ENCODE assay signal across 12 cellular contexts in genomic region chr6:111411978-111412574, GRCh38.
A peak's percentile ranks its signal among the peaks of the same experiment; 100 is the strongest.
DNase-seq lines count a peak whose midpoint lies in the region; ATAC-seq lines count a peak whose summit lies in the region.
"Had no signal": no experiment of that assay in that cellular context is flagged by ENCODE, and none has a peak within 500 bp of the region (broad histone marks: within the 10 kb centered on the region; RNA-seq: fewer than 3 reads in every experiment).

No MANE protein-coding gene starts in this region.

- DNase-seq in midbrain (lab: John Stamatoyannopoulos, UW) (peak; percentile 14), GOT3 (lab: John Stamatoyannopoulos, UW) (no peak), OCI-M2 (lab: John Stamatoyannopoulos, UW; ENCODE audit: unreplicated experiment) (no peak)
- DNase-seq in effector CD8-positive, alpha-beta T cell (lab: John Stamatoyannopoulos, UW): no peak
- DNase-seq: activated CD4-positive, alpha-beta T cell treated with anti-CD3 and anti-CD28 coated beads for 1 hour; gastrocnemius medialis; mesendoderm; NCI-H2029 had no signal

- ATAC-seq in GM18870 (IDR thresholded peaks at IDR 0.05; ENCODE audit: unreplicated experiment) (peak; percentile 44), HG02610 (IDR thresholded peaks at IDR 0.05; ENCODE audit: unreplicated experiment) (peak; percentile 47), HG03565 (IDR thresholded peaks at IDR 0.05; ENCODE audit: unreplicated experiment) (peak; percentile 51), GM19452 (IDR thresholded peaks at IDR 0.05; ENCODE audit: unreplicated experiment) (no peak)
- ATAC-seq: gastrocnemius medialis had no signal
